8 cellular contexts compared by ENCODE assay signal in genomic region chr6:111551521-111552231, GRCh38. TPM values are rescaled to one million over a fixed set of nuclear protein-coding genes. Genes with fewer than 3 reads are reported as not detected.
DNase-seq lines count a peak whose midpoint lies in the region; ATAC-seq and TF ChIP-seq lines count a peak whose summit lies in the region.
"Had no signal": no experiment of that assay in that cellular context is flagged by ENCODE, and none has a peak within 500 bp of the region (broad histone marks: within the 10 kb centered on the region; RNA-seq: fewer than 3 reads in every experiment).

No MANE protein-coding gene starts in this region.

- DNase-seq in NCI-H1417 treated with DMSO at 0.1 percent for 48 hours (lab: John Stamatoyannopoulos, UW) (peak; percentile 80), amniotic epithelial cell (ENCODE audit: low read depth) (peak; percentile 68), left lobe of liver (ENCODE audit: low spot score) (peak; percentile 62), upper lobe of right lung (peak; percentile 77), SIG-M5 (lab: John Stamatoyannopoulos, UW) (no peak)
- DNase-seq: activated naive CD4-positive, alpha-beta T cell treated with anti-CD3 and anti-CD28 coated beads, Interleukin-2, amount 10 ng/mL, durations not matched to agents 7 days and 5 days had no signal

- no peaks in the 10 kb centered on the region for H3K27me3 ChIP-seq in upper lobe of right lung

- no peaks in the 10 kb centered on the region for H3K9me3 ChIP-seq in upper lobe of right lung

- intact Hi-C loops in upper lobe of right lung (cut with DNase I), result no loop called here

- TF ChIP-seq CTCF in upper lobe of right lung (IDR thresholded peaks at IDR 0.05), result no peak

- H3K27ac ChIP-seq in upper lobe of right lung, result peak overlapping the region; percentile 59

- no peaks in the 10 kb centered on the region for H3K36me3 ChIP-seq in upper lobe of right lung

- H3K4me1 ChIP-seq in upper lobe of right lung, result peaks cover 30% of the 10 kb centered on the region

- no peak overlapping the region for H3K4me3 ChIP-seq in upper lobe of right lung

- ATAC-seq in left lobe of liver (peak; percentile 77), upper lobe of right lung (peak; percentile 86), GM21723 (IDR thresholded peaks at IDR 0.05; ENCODE audit: unreplicated experiment) (no peak), GM18909 (IDR thresholded peaks at IDR 0.05; ENCODE audit: poor library complexity, unreplicated experiment) (no peak)

RNA-seq across cellular contexts. Expression of gene TRAF3IP2, which starts 54.0 kb away (rescaled TPM):
- total RNA-seq in left lobe of liver (8.3 TPM), upper lobe of right lung (32.1 TPM)

Comparison
In these comparisons a context has a peak if more than half of its experiments do, and no peak if none do; other contexts are left out.
1. ATAC-seq: peak in left lobe of liver (single experiment) and upper lobe of right lung (single experiment); none in GM21723 (single experiment) and GM18909 (single experiment).